ENCODE assay signal across 18 cellular contexts in the genomic region with DNA sequence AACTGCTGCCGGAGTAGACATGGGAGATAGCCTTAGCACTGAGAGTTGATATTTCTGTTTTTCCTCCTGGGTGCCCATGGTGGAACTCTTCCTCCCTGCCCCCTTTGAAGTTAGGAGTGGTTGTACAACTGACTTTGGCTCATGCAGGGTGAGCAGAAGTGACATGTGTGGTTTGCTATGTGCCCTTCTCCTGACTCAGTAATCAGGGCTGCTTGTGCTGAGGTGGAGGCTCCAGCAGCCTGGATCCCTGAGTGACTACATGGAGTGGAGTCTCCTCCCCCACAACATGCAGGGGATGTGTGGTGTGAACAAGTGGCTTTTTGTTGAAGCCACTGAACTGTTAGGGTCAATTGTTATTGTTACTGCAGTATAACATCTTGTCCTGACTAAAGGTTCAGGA.
DNase-seq lines count a peak whose midpoint lies in the region; ATAC-seq and TF ChIP-seq lines count a peak whose summit lies in the region.
"Had no signal": no experiment of that assay in that cellular context is flagged by ENCODE, and none has a peak within 500 bp of the region (broad histone marks: within the 10 kb centered on the region; RNA-seq: fewer than 3 reads in every experiment).

No MANE protein-coding gene starts in this region.

- H3F3A ChIP-seq in GM23248 (ENCODE audit: insufficient read depth) = peaks cover 7% of the 10 kb centered on the region
- H3F3A ChIP-seq in MM.1S (ENCODE audit: insufficient read depth, low read length) = no peaks in the 10 kb centered on the region
- H3F3A ChIP-seq in PC-3 (ENCODE audit: low read length, unreplicated experiment) = no peaks in the 10 kb centered on the region

- H3K79me2 ChIP-seq in GM23248 (ENCODE audit: insufficient read depth) (no peaks in the 10 kb centered on the region), MM.1S (ENCODE audit: low read length) (no peaks in the 10 kb centered on the region), PC-3 (ENCODE audit: low read length) (no peaks in the 10 kb centered on the region)

- TF ChIP-seq POLR2A in Peyer's patch (IDR thresholded peaks at IDR 0.05) = no peak

- H2AFZ ChIP-seq in GM23248 = no peak overlapping the region
- H2AFZ ChIP-seq in MM.1S (ENCODE audit: low read length) = no peak overlapping the region
- H2AFZ ChIP-seq in PC-3 (ENCODE audit: low read length) = no peak overlapping the region

- WGBS in GM23248 (ENCODE audit: low coverage in 1 of 2, low lambda C conversion rate in 2 of 2, missing lambda C conversion rate in 2 of 2), 2 experiments = 81 to 90% methylated on average over 1 of the region's 1 CpG

- in situ Hi-C loops in GM23248 (cut with MboI) = loop anchor here (10.0 kb wide), 1 partner anchor 598 kb away; no protein-coding TSS in a partner anchor

- DNase-seq in GM23248 = peak; percentile 13
- DNase-seq in glomerular visceral epithelial cell (ENCODE audit: extremely low spot score) = peak; percentile 18
- DNase-seq in globus pallidus (ENCODE audit: low spot score) = no peak
- DNase-seq in MM.1S = no peak
- DNase-seq in PC-3 = no peak
- no peak for DNase-seq in Peyer's patch
- DNase-seq: CD4-positive, CD25-positive, alpha-beta regulatory T cell; KG1; MV-4-11; NCI-H1105 treated with DMSO at 0.1 percent for 48 hours; NCI-H2029 treated with DMSO at 0.1 percent for 48 hours; NCI-H524 treated with DMSO at 0.1 percent for 48 hours had no signal

- ATAC-seq in PC-3 = no peak
- ATAC-seq: A549, GM12878, Right ventricle myocardium inferior had no signal

- intact Hi-C loops in PC-3 (cut with micrococcal nuclease) = no loop called here

- H3K4me1 ChIP-seq in BLaER1 treated with 17β-estradiol and CSF1 and Interleukin-3, amounts not matched to agents 10 nM and 100 nM = peaks cover 0 to 24% (median 14%) of the 10 kb centered on the region in 10 experiments; a peak in 14 of 20 replicates
- no peaks in the 10 kb centered on the region for H3K4me1 ChIP-seq in GM23248 (ENCODE audit: insufficient read depth)
- H3K4me1 ChIP-seq in MM.1S (ENCODE audit: low read length) = no peaks in the 10 kb centered on the region
- peaks cover 9% of the 10 kb centered on the region for H3K4me1 ChIP-seq in PC-3 (ENCODE audit: insufficient read depth, low read length)
- H3K4me1 ChIP-seq in Peyer's patch = no peaks in the 10 kb centered on the region
- H3K4me1 ChIP-seq: SJSA1 had no signal

- H3K4me2 ChIP-seq in BLaER1 treated with 17β-estradiol and CSF1 and Interleukin-3, amounts not matched to agents 10 nM and 100 nM = peak overlapping the region in 8 of 11 experiments; percentile 17 to 58 (median 42); a peak in 14 of 22 replicates
- H3K4me2 ChIP-seq in GM23248 (ENCODE audit: unreplicated experiment) (no peak overlapping the region), MM.1S (ENCODE audit: low read depth, low read length) (no peak overlapping the region), PC-3 (ENCODE audit: low read length) (no peak overlapping the region)
- H3K4me2 ChIP-seq: A549 had no signal

- no peaks in the 10 kb centered on the region for H3K36me3 ChIP-seq in BLaER1 treated with 17β-estradiol and CSF1 and Interleukin-3, amounts not matched to agents 10 nM and 100 nM
- H3K36me3 ChIP-seq in GM23248 (ENCODE audit: low read depth) (no peaks in the 10 kb centered on the region), MM.1S (replicated peaks; ENCODE audit: insufficient read depth, low read length) (no peaks in the 10 kb centered on the region), PC-3 (ENCODE audit: low read depth, low read length) (no peaks in the 10 kb centered on the region), Peyer's patch (no peaks in the 10 kb centered on the region)
- H3K36me3 ChIP-seq: SJSA1 had no signal

- H3K27me3 ChIP-seq in BLaER1 treated with 17β-estradiol and CSF1 and Interleukin-3, amounts not matched to agents 10 nM and 100 nM = no peaks in the 10 kb centered on the region
- peaks cover 19% of the 10 kb centered on the region for H3K27me3 ChIP-seq in GM23248 (replicated peaks; ENCODE audit: insufficient read depth)
- H3K27me3 ChIP-seq in MM.1S (replicated peaks; ENCODE audit: insufficient read depth, low read length) = peaks cover 98% of the 10 kb centered on the region
- peaks cover 21% of the 10 kb centered on the region for H3K27me3 ChIP-seq in PC-3 (ENCODE audit: low read length)
- no peaks in the 10 kb centered on the region for H3K27me3 ChIP-seq in Peyer's patch

- H3K9me2 ChIP-seq in GM23248 (ENCODE audit: insufficient read depth) (no peaks in the 10 kb centered on the region), MM.1S (replicated peaks; ENCODE audit: insufficient read depth, low read length) (no peaks in the 10 kb centered on the region), PC-3 (replicated peaks; ENCODE audit: low read length) (no peaks in the 10 kb centered on the region)

- no TSS peak for BruUV-seq in PC-3 (replicated peaks; lab: Mats Ljungman, UMichigan)

- TF ChIP-seq CTCF in VCaP (conservative IDR thresholded peaks at IDR 0.05) (no peak), MM.1S (IDR thresholded peaks at IDR 0.05; ENCODE audit: low read length) (no peak), PC-3 (conservative IDR thresholded peaks at IDR 0.05; ENCODE audit: low read depth, low read length) (no peak), Peyer's patch (IDR thresholded peaks at IDR 0.05) (no peak)

- no peak overlapping the region for H3K9ac ChIP-seq in BLaER1 treated with 17β-estradiol and CSF1 and Interleukin-3, amounts not matched to agents 10 nM and 100 nM
- H3K9ac ChIP-seq in GM23248 (no peak overlapping the region), MM.1S (ENCODE audit: low read length) (no peak overlapping the region), PC-3 (ENCODE audit: low read length) (no peak overlapping the region)

- CTCF ChIA-PET in PC-3 (lab: Charles Lee) = no interaction called here

- H3K9me3 ChIP-seq in BLaER1 treated with 17β-estradiol and CSF1 and Interleukin-3, amounts not matched to agents 10 nM and 100 nM (replicated peaks in 1 of 11) = no peaks in the 10 kb centered on the region
- H3K9me3 ChIP-seq in GM23248 (ENCODE audit: low read depth) = no peaks in the 10 kb centered on the region
- no peaks in the 10 kb centered on the region for H3K9me3 ChIP-seq in MM.1S (replicated peaks; ENCODE audit: insufficient read depth, low read length)
- no peaks in the 10 kb centered on the region for H3K9me3 ChIP-seq in PC-3 (ENCODE audit: low read length)
- no peaks in the 10 kb centered on the region for H3K9me3 ChIP-seq in Peyer's patch
- H3K9me3 ChIP-seq: A549, SJSA1 had no signal

- no peak overlapping the region for H3K27ac ChIP-seq in BLaER1 treated with 17β-estradiol and CSF1 and Interleukin-3, amounts not matched to agents 10 nM and 100 nM
- H3K27ac ChIP-seq in GM23248 (no peak overlapping the region), VCaP (peak overlapping the region; percentile 25; the same call in 1 of the 2 replicates), MM.1S (ENCODE audit: low read length) (no peak overlapping the region), PC-3 (ENCODE audit: low read length) (no peak overlapping the region), Peyer's patch (no peak overlapping the region)
- H3K27ac ChIP-seq: A549, SJSA1 had no signal

- peaks cover 0 to 31% (median 0%) of the 10 kb centered on the region in 11 experiments; a peak in 6 of 22 replicates for H4K20me1 ChIP-seq in BLaER1 treated with 17β-estradiol and CSF1 and Interleukin-3, amounts not matched to agents 10 nM and 100 nM
- H4K20me1 ChIP-seq in GM23248 (ENCODE audit: insufficient read depth) (no peaks in the 10 kb centered on the region), MM.1S (ENCODE audit: insufficient read depth, low read length) (no peaks in the 10 kb centered on the region; the same call in 1 of the 2 replicates), PC-3 (ENCODE audit: low read length) (no peaks in the 10 kb centered on the region)

- no peak overlapping the region for H3K4me3 ChIP-seq in BLaER1 treated with 17β-estradiol and CSF1 and Interleukin-3, amounts not matched to agents 10 nM and 100 nM
- H3K4me3 ChIP-seq in GM23248 = no peak overlapping the region
- H3K4me3 ChIP-seq in MM.1S (ENCODE audit: low read length) = no peak overlapping the region
- H3K4me3 ChIP-seq in PC-3 (ENCODE audit: low read length) = no peak overlapping the region
- H3K4me3 ChIP-seq in Peyer's patch = no peak overlapping the region
- H3K4me3 ChIP-seq: A549, GM12878, SJSA1 had no signal

- POLR2A ChIA-PET in PC-3 (lab: Charles Lee; ENCODE audit: unreplicated experiment) = no interaction called here

Comparison
In these comparisons a context has a peak if more than half of its experiments do, and no peak if none do; other contexts are left out.
1. H3K4me2 ChIP-seq: peak in BLaER1 treated with 17β-estradiol and CSF1 and Interleukin-3, amounts not matched to agents 10 nM and 100 nM (8 of 11); none in GM23248 (single experiment), MM.1S (single experiment) and PC-3 (single experiment).
2. DNase-seq: peak in GM23248 (single experiment) and glomerular visceral epithelial cell (single experiment); none in globus pallidus (single experiment), MM.1S (single experiment), PC-3 (single experiment) and Peyer's patch (0 of 3).